ENCODE assay signal across 23 cellular contexts in the genomic region with DNA sequence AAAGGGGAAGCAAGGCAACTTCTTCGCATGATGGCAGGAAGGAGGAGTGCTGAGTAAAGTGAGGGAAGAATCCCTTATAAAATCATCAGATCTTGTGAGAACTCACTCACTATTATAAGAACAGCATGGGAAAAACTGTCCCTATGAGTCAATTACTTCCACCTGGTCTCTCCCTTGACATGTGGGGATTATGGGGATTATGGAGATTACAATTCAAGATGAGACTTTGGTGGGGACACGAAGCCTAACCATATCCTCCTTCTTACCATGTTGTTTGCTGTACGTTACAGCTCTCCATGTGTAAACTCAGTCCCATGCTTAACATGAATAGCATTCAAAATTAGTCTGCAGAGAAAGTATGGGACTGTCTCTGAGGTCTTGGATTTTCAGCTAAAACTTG.
DNase-seq lines count a peak whose midpoint lies in the region; FAIRE-seq and TF ChIP-seq lines count a peak whose summit lies in the region.
"Had no signal": no experiment of that assay in that cellular context is flagged by ENCODE, and none has a peak within 500 bp of the region (broad histone marks: within the 10 kb centered on the region; RNA-seq: fewer than 3 reads in every experiment).

No MANE protein-coding gene starts in this region.

- no peak overlapping the region for H3K4me2 ChIP-seq in neural progenitor cell
- H3K4me2 ChIP-seq: BLaER1 had no signal

- no peaks in the 10 kb centered on the region for H3K36me3 Mint-ChIP-seq in neural progenitor cell
- H3K36me3 Mint-ChIP-seq in chondrocyte (ENCODE audit: low read depth): no peaks in the 10 kb centered on the region
- H3K36me3 Mint-ChIP-seq: CD4-positive, CD25-positive, alpha-beta regulatory T cell; CD8-positive, alpha-beta T cell had no signal

- no peaks in the 10 kb centered on the region for H3F3A ChIP-seq in neural progenitor cell (ENCODE audit: low read depth)

- H3K36me3 ChIP-seq in WERI-Rb-1 (no peaks in the 10 kb centered on the region), neural progenitor cell (no peaks in the 10 kb centered on the region)
- H3K36me3 ChIP-seq: BLaER1 had no signal

- H4K20me1 ChIP-seq in neural progenitor cell (ENCODE audit: low read depth): no peaks in the 10 kb centered on the region
- H4K20me1 ChIP-seq: BLaER1 had no signal

- no peaks in the 10 kb centered on the region for H3K27me3 ChIP-seq in WERI-Rb-1 (ENCODE audit: insufficient read depth, low read depth, severe bottlenecking)
- no peaks in the 10 kb centered on the region for H3K27me3 ChIP-seq in neural progenitor cell
- H3K27me3 ChIP-seq: BLaER1 had no signal

- H3K9ac ChIP-seq in neural progenitor cell: no peak overlapping the region
- H3K9ac ChIP-seq: BLaER1, GM23248 had no signal

- no peaks in the 10 kb centered on the region for H3K9me3 ChIP-seq in WERI-Rb-1 (ENCODE audit: severe bottlenecking)
- H3K9me3 ChIP-seq in neural progenitor cell (ENCODE audit: low read depth): no peaks in the 10 kb centered on the region
- H3K9me3 ChIP-seq: BLaER1, Caco-2 had no signal

- DNase-seq in D721Med (ENCODE audit: insufficient read length, low spot score): no peak
- peak; percentile 35 for DNase-seq in NCI-H524 treated with DMSO at 0.1 percent for 48 hours (lab: John Stamatoyannopoulos, UW)
- peak; percentile 53 for DNase-seq in WERI-Rb-1
- peak; percentile 13 for DNase-seq in neural progenitor cell (ENCODE audit: low spot score)
- no peak for DNase-seq in chondrocyte (ENCODE audit: low spot score)
- DNase-seq in stimulated activated CD8-positive, alpha-beta memory T cell treated with anti-CD3 and anti-CD28 coated beads, Interleukin-4, amount 100 ng/mL, for 48 hours: no peak
- no peak for DNase-seq in GF-D8 (lab: John Stamatoyannopoulos, UW)
- DNase-seq in hepatic stellate cell (ENCODE audit: low spot score): no peak
- DNase-seq: Caco-2; CD4-positive, CD25-positive, alpha-beta regulatory T cell; CD8-positive, alpha-beta T cell; DMS53; DMS79 treated with DMSO at 0.1 percent for 48 hours; GM23248; H7; HCEC 1CT had no signal

- H3K4me3 ChIP-seq in WERI-Rb-1 (ENCODE audit: low read depth, low read length) (0 out of 2 replicates have a peak overlapping the region, but pooled peaks have one; percentile 10), neural progenitor cell (no peak overlapping the region)
- H3K4me3 ChIP-seq: BLaER1, GM23248 had no signal

- no peaks in the 10 kb centered on the region for H3K9me3 Mint-ChIP-seq in neural progenitor cell
- no peaks in the 10 kb centered on the region for H3K9me3 Mint-ChIP-seq in chondrocyte (ENCODE audit: low read depth)
- H3K9me3 Mint-ChIP-seq: CD8-positive, alpha-beta T cell had no signal

- H3K79me2 ChIP-seq in neural progenitor cell (ENCODE audit: low read depth): no peaks in the 10 kb centered on the region

- no peak overlapping the region for H3K27ac Mint-ChIP-seq in neural progenitor cell
- H3K27ac Mint-ChIP-seq in chondrocyte (ENCODE audit: unreplicated experiment): no peak overlapping the region
- H3K27ac Mint-ChIP-seq: B cell; CD4-positive, CD25-positive, alpha-beta regulatory T cell; CD8-positive, alpha-beta T cell had no signal

- H3K4me1 Mint-ChIP-seq in neural progenitor cell (peaks cover 3% of the 10 kb centered on the region), chondrocyte (ENCODE audit: low read depth) (no peaks in the 10 kb centered on the region)
- H3K4me1 Mint-ChIP-seq: B cell; CD4-positive, CD25-positive, alpha-beta regulatory T cell had no signal

- TF ChIP-seq CTCF in D721Med (IDR thresholded peaks at IDR 0.05; ENCODE audit: insufficient read depth, missing control alignments) (no peak), WERI-Rb-1 (IDR thresholded peaks at IDR 0.05; ENCODE audit: low read depth, low read length) (no peak), neural progenitor cell (IDR thresholded peaks at IDR 0.05) (no peak), chondrocyte (IDR thresholded peaks at IDR 0.05) (no peak)

- FAIRE-seq in D721Med (lab: Jason Lieb, UNC): peak; percentile 99
- FAIRE-seq: A204.1, GM19239, H1 had no signal

- H3K27ac ChIP-seq in WERI-Rb-1: peak overlapping the region; percentile 40
- H3K27ac ChIP-seq in neural progenitor cell: no peak overlapping the region
- H3K27ac ChIP-seq: 22Rv1, BLaER1, C4-2B, GM23248 had no signal

- peak overlapping the region; percentile 70 for H2AFZ ChIP-seq in neural progenitor cell (replicated peaks)
- H2AFZ ChIP-seq: GM23248 had no signal

- peaks cover 4% of the 10 kb centered on the region for H3K4me1 ChIP-seq in neural progenitor cell
- H3K4me1 ChIP-seq: BLaER1, Caco-2 had no signal

- H3K27me3 Mint-ChIP-seq in neural progenitor cell (ENCODE audit: insufficient read depth, low read depth) (no peaks in the 10 kb centered on the region), chondrocyte (ENCODE audit: low read depth) (peaks cover 2% of the 10 kb centered on the region)
- H3K27me3 Mint-ChIP-seq: B cell; CD4-positive, CD25-positive, alpha-beta regulatory T cell had no signal

- no peak overlapping the region for H3K4me3 Mint-ChIP-seq in neural progenitor cell
- H3K4me3 Mint-ChIP-seq in chondrocyte (ENCODE audit: unreplicated experiment): no peak overlapping the region
- H3K4me3 Mint-ChIP-seq: B cell; CD4-positive, CD25-positive, alpha-beta regulatory T cell; CD8-positive, alpha-beta T cell had no signal

Comparison
In these comparisons a context has a peak if more than half of its experiments do, and no peak if none do; other contexts are left out.
1. DNase-seq: peak in NCI-H524 treated with DMSO at 0.1 percent for 48 hours (single experiment), WERI-Rb-1 (single experiment) and neural progenitor cell (single experiment); none in D721Med (single experiment), chondrocyte (single experiment), stimulated activated CD8-positive, alpha-beta memory T cell treated with anti-CD3 and anti-CD28 coated beads, Interleukin-4, amount 100 ng/mL, for 48 hours (single experiment), GF-D8 (single experiment) and hepatic stellate cell (single experiment).